In genomic region chr20:36352843-36353553, GRCh38 we compare ENCODE assay signal across 14 cellular contexts.
"Had no signal": no experiment of that assay in that cellular context is flagged by ENCODE, and none has a peak within 500 bp of the region (broad histone marks: within the 10 kb centered on the region; RNA-seq: fewer than 3 reads in every experiment).

No MANE protein-coding gene starts in this region.

- ATAC-seq: activated CD8-positive, alpha-beta memory T cell treated with anti-CD3 and anti-CD28 coated beads, Interleukin-2, amount 10 ng/mL, durations not matched to agents 7 days and 5 days; activated T-cell treated with anti-CD3 and anti-CD28 coated beads, Interleukin-2, amount 50 U/mL, for 4 hours had no signal

- H3K9me3 Mint-ChIP-seq: activated CD4-positive, alpha-beta memory T cell treated with anti-CD3 and anti-CD28 coated beads for 36 hours; activated naive CD4-positive, alpha-beta T cell treated with anti-CD3 and anti-CD28 coated beads, Interleukin-2, amount 50 U/mL, for 24 hours; activated T-cell treated with anti-CD3 and anti-CD28 coated beads, Interleukin-2, amount 50 U/mL, for 4 hours; nephron had no signal

- H3K36me3 ChIP-seq: adrenal gland, cardiac muscle cell, esophagus muscularis mucosa, sigmoid colon, thoracic aorta, uterus had no signal

- H3K4me1 Mint-ChIP-seq: activated CD8-positive, alpha-beta memory T cell treated with anti-CD3 and anti-CD28 coated beads, Interleukin-2, amount 10 ng/mL, durations not matched to agents 7 days and 5 days; activated naive CD4-positive, alpha-beta T cell treated with anti-CD3 and anti-CD28 coated beads, Interleukin-2, amount 50 U/mL, for 24 hours; nephron had no signal

- H3K4me3 ChIP-seq: adrenal gland, cardiac muscle cell, dorsolateral prefrontal cortex, esophagus muscularis mucosa, sigmoid colon, thoracic aorta, uterus had no signal

- H3K27me3 ChIP-seq: adrenal gland, cardiac muscle cell, dorsolateral prefrontal cortex, uterus had no signal

- H3K27ac Mint-ChIP-seq: activated CD4-positive, alpha-beta memory T cell treated with anti-CD3 and anti-CD28 coated beads for 36 hours; activated CD8-positive, alpha-beta memory T cell treated with anti-CD3 and anti-CD28 coated beads, Interleukin-2, amount 10 ng/mL, durations not matched to agents 7 days and 5 days; activated naive CD4-positive, alpha-beta T cell treated with anti-CD3 and anti-CD28 coated beads, Interleukin-2, amount 50 U/mL, for 24 hours; nephron had no signal

- H3K27ac ChIP-seq: adrenal gland, cardiac muscle cell, dorsolateral prefrontal cortex, esophagus muscularis mucosa, sigmoid colon, thoracic aorta, uterus had no signal

- H3K4me3 Mint-ChIP-seq: activated CD4-positive, alpha-beta memory T cell treated with anti-CD3 and anti-CD28 coated beads for 36 hours; activated CD8-positive, alpha-beta memory T cell treated with anti-CD3 and anti-CD28 coated beads, Interleukin-2, amount 10 ng/mL, durations not matched to agents 7 days and 5 days; activated naive CD4-positive, alpha-beta T cell treated with anti-CD3 and anti-CD28 coated beads, Interleukin-2, amount 50 U/mL, for 24 hours; activated T-cell treated with anti-CD3 and anti-CD28 coated beads, Interleukin-2, amount 50 U/mL, for 4 hours; nephron had no signal

- H3K9me3 ChIP-seq: adrenal gland, esophagus muscularis mucosa, sigmoid colon, thoracic aorta, uterus had no signal

- DNase-seq: activated CD4-positive, alpha-beta memory T cell treated with anti-CD3 and anti-CD28 coated beads for 36 hours; activated CD8-positive, alpha-beta memory T cell treated with anti-CD3 and anti-CD28 coated beads, Interleukin-2, amount 10 ng/mL, durations not matched to agents 7 days and 5 days; activated effector memory CD4-positive, alpha-beta T cell treated with Interleukin-2 at 50 U/mL for 16 hours; activated T-cell treated with anti-CD3 and anti-CD28 coated beads, Interleukin-2, amount 50 U/mL, for 4 hours; adrenal gland; dorsolateral prefrontal cortex; sigmoid colon; stimulated activated CD4-positive, alpha-beta T cell treated with anti-CD3 and anti-CD28 coated beads, Interleukin-1b, Interleukin-23, amount 100 ng/mL, for 48 hours; uterus had no signal

- H3K36me3 Mint-ChIP-seq: activated CD4-positive, alpha-beta memory T cell treated with anti-CD3 and anti-CD28 coated beads for 36 hours; activated CD8-positive, alpha-beta memory T cell treated with anti-CD3 and anti-CD28 coated beads, Interleukin-2, amount 10 ng/mL, durations not matched to agents 7 days and 5 days; activated naive CD4-positive, alpha-beta T cell treated with anti-CD3 and anti-CD28 coated beads, Interleukin-2, amount 50 U/mL, for 24 hours had no signal

- H3K4me1 ChIP-seq: adrenal gland, esophagus muscularis mucosa, sigmoid colon, uterus had no signal
